ENCODE assay signal across 31 cellular contexts in genomic region chr5:65341835-65342234, GRCh38.
"Had no signal": no experiment of that assay in that cellular context is flagged by ENCODE, and none has a peak within 500 bp of the region (broad histone marks: within the 10 kb centered on the region; RNA-seq: fewer than 3 reads in every experiment).

No MANE protein-coding gene starts in this region.

- H3K27me3 ChIP-seq: brain microvascular endothelial cell, dorsolateral prefrontal cortex, esophagus muscularis mucosa, gastroesophageal sphincter, heart right ventricle had no signal

- ATAC-seq: activated naive CD4-positive, alpha-beta T cell treated with anti-CD3 and anti-CD28 coated beads, Interleukin-2, amount 50 U/mL, for 72 hours; activated T-cell treated with anti-CD3 and anti-CD28 coated beads, Interleukin-2, amount 50 U/mL, for 72 hours; gastroesophageal sphincter; heart right ventricle; WTC11 had no signal

- H3K4me3 ChIP-seq: coronary artery, dorsolateral prefrontal cortex, esophagus muscularis mucosa, gastroesophageal sphincter, heart right ventricle had no signal

- H3K27ac ChIP-seq: brain microvascular endothelial cell, coronary artery, dorsolateral prefrontal cortex, esophagus muscularis mucosa, gastroesophageal sphincter, heart right ventricle, VCaP had no signal

- FAIRE-seq: astrocyte, bronchial epithelial cell had no signal

- DNase-seq: activated CD4-positive, alpha-beta memory T cell treated with anti-CD3 and anti-CD28 coated beads, Interleukin-2, amount 10 ng/mL, durations not matched to agents 7 days and 5 days; activated CD4-positive, alpha-beta T cell treated with anti-CD3 and anti-CD28 coated beads for 1 hour; activated CD4-positive, alpha-beta T cell treated with anti-CD3 and anti-CD28 coated beads for 4 hours; activated CD4-positive, alpha-beta T cell treated with anti-CD3 and anti-CD28 coated beads, Interleukin-2, amount 10 ng/mL, durations not matched to agents 7 days and 5 days; activated CD4-positive, alpha-beta T cell treated with anti-CD3 and anti-CD28 coated beads, Interleukin-2, amount 50 U/mL, for 4 hours; activated CD8-positive, alpha-beta memory T cell treated with anti-CD3 and anti-CD28 coated beads, Interleukin-2, amount 50 U/mL, for 48 hours; activated gamma-delta T cell; activated naive CD4-positive, alpha-beta T cell; activated naive CD4-positive, alpha-beta T cell treated with anti-CD3 and anti-CD28 coated beads, Interleukin-2, amount 10 ng/mL, durations not matched to agents 7 days and 5 days; activated naive CD8-positive, alpha-beta T cell treated with anti-CD3 and anti-CD28 coated beads, Interleukin-2, amount 10 ng/mL, durations not matched to agents 7 days and 5 days; activated T-cell treated with anti-CD3 and anti-CD28 coated beads for 4 hours; activated T-cell treated with anti-CD3 and anti-CD28 coated beads, Interleukin-2, amount 50 U/mL, for 24 hours; activated T-cell treated with anti-CD3 and anti-CD28 coated beads, Interleukin-2, amount 50 U/mL, for 72 hours; amniotic stem cell; anterior cingulate cortex; brain microvascular endothelial cell; dorsolateral prefrontal cortex; effector memory CD4-positive, alpha-beta T cell; endodermal cell; erythroblast; foreskin melanocyte; heart right ventricle; T-helper 2 cell had no signal

- H3K4me1 ChIP-seq: esophagus muscularis mucosa, gastroesophageal sphincter, heart right ventricle had no signal

- H3K36me3 ChIP-seq: brain microvascular endothelial cell, esophagus muscularis mucosa, gastroesophageal sphincter, heart right ventricle had no signal
